In genomic region chr1:212794561-212795014, GRCh38 we compare ENCODE assay signal across 1 cellular context.
A peak's percentile ranks its signal among the peaks of the same experiment; 100 is the strongest.
TF ChIP-seq lines count a peak whose summit lies in the region.

No MANE protein-coding gene starts in this region.

TF ChIP-seq in K562, 482 proteins besides CTCF, POLR2A, EP300 and RAD21 (continued from another document):
- TF ChIP-seq ASH1L (IDR thresholded peaks at IDR 0.05; ENCODE audit: borderline replicate concordance, low read depth, partially characterized antibody), result no peak
- TF ChIP-seq KLF10 (CRISPR knock-in tag; IDR thresholded peaks at IDR 0.05), result no peak
- TF ChIP-seq MBD2 (IDR thresholded peaks at IDR 0.05; ENCODE audit: borderline replicate concordance, low read depth), result no peak
- no peak for TF ChIP-seq HDAC8 (tag; IDR thresholded peaks at IDR 0.05)
- TF ChIP-seq ARID3B (CRISPR knock-in tag; IDR thresholded peaks at IDR 0.05; ENCODE audit: borderline replicate concordance), result no peak
- TF ChIP-seq LARP7 (IDR thresholded peaks at IDR 0.05), result no peak
- no peak for TF ChIP-seq THRB (CRISPR knock-in tag; conservative IDR thresholded peaks at IDR 0.05)
- TF ChIP-seq MEIS2 (IDR thresholded peaks at IDR 0.05; ENCODE audit: partially characterized antibody), result no peak
- peak; percentile 46; the same call in 1 of the 2 replicates for TF ChIP-seq PKNOX1 (IDR thresholded peaks at IDR 0.05)
- no peak for TF ChIP-seq NCOR1 (IDR thresholded peaks at IDR 0.05)
- no peak for TF ChIP-seq KHSRP (IDR thresholded peaks at IDR 0.05)
- TF ChIP-seq BACH1 (tag; IDR thresholded peaks at IDR 0.05), result no peak; the same call in 1 of the 2 replicates
- peak; percentile 49; the same call in 1 of the 2 replicates for TF ChIP-seq HMBOX1 (IDR thresholded peaks at IDR 0.05)
- TF ChIP-seq HNRNPK (IDR thresholded peaks at IDR 0.05; ENCODE audit: low read depth, low read length, poor library complexity, severe bottlenecking), result no peak
- no peak for TF ChIP-seq HDAC6 (IDR thresholded peaks at IDR 0.05; ENCODE audit: low read depth, low read length)
- no peak for TF ChIP-seq ZNF277 (CRISPR knock-in tag; IDR thresholded peaks at IDR 0.05; ENCODE audit: borderline replicate concordance)
- no peak for TF ChIP-seq CAMTA2 (CRISPR knock-in tag; conservative IDR thresholded peaks at IDR 0.05)
- TF ChIP-seq AFF1 (IDR thresholded peaks at IDR 0.05; ENCODE audit: low read depth in 1 of 2, partially characterized antibody in 2 of 2), result no peak
- no peak for TF ChIP-seq TAF7 (tag; IDR thresholded peaks at IDR 0.05)
- no peak for TF ChIP-seq RBM14 (IDR thresholded peaks at IDR 0.05; ENCODE audit: borderline replicate concordance, insufficient read depth, low read depth, low read length)
- TF ChIP-seq SAFB (IDR thresholded peaks at IDR 0.05; ENCODE audit: borderline replicate concordance, low read depth, low read length), result no peak
- no peak for TF ChIP-seq ZNF232 (CRISPR knock-in tag; IDR thresholded peaks at IDR 0.05)
- no peak for TF ChIP-seq PHB2 (IDR thresholded peaks at IDR 0.05; ENCODE audit: low read depth)
- TF ChIP-seq PCBP2 (IDR thresholded peaks at IDR 0.05; ENCODE audit: low read depth, low read length, poor library complexity, severe bottlenecking), result no peak
